In genomic region chr1:240295811-240296210, GRCh38 we compare ENCODE assay signal across 27 cellular contexts.
DNase-seq lines count a peak whose midpoint lies in the region; ATAC-seq, FAIRE-seq and TF ChIP-seq lines count a peak whose summit lies in the region.
"Had no signal": no experiment of that assay in that cellular context is flagged by ENCODE, and none has a peak within 500 bp of the region (broad histone marks: within the 10 kb centered on the region; RNA-seq: fewer than 3 reads in every experiment).

No MANE protein-coding gene starts in this region.

- no TSS peak for BruUV-seq in GM12878 (replicated peaks; lab: Mats Ljungman, UMichigan)

- intact Hi-C loops in GM12878 (cut with micrococcal nuclease; ENCODE audit: unreplicated experiment), result no loop called here

- H3K79me2 ChIP-seq in GM12878 (ENCODE audit: control insufficient read depth, insufficient read depth, low read length), result no peaks in the 10 kb centered on the region

- TF ChIP-seq EP300 in GM12878 (IDR thresholded peaks at IDR 0.05; ENCODE audit: borderline replicate concordance in 1 of 2, control insufficient read depth in 1 of 2, low read depth in 2 of 2, low read length in 2 of 2), result no peak

- RAD21 ChIA-PET in GM12878 (lab: Charles Lee; ENCODE audit: unreplicated experiment), result no interaction called here

- 8% methylated on average over 2 of the region's 2 CpGs for WGBS in GM12878 (ENCODE audit: insufficient coverage, insufficient replicate concordance, low lambda C conversion rate, missing lambda C conversion rate)

- no peaks in the 10 kb centered on the region for H3K36me3 ChIP-seq in GM12878 (ENCODE audit: control insufficient read depth in 2 of 2, insufficient read depth in 2 of 2, low read length in 1 of 2)
- H3K36me3 ChIP-seq: lower lobe of right lung, stomach, tibial artery had no signal

- H4K20me1 ChIP-seq in GM12878 (ENCODE audit: control insufficient read depth, insufficient read depth), result no peaks in the 10 kb centered on the region

- TF ChIP-seq POLR2A in GM12878 (IDR thresholded peaks at IDR 0.05; ENCODE audit: low read depth, low read length), result no peak

- in situ Hi-C loops in GM12878 (cut with MboI), result no loop called here

- no peaks in the 10 kb centered on the region for H3K9me3 ChIP-seq in GM12878 (replicated peaks; ENCODE audit: control insufficient read depth, insufficient read depth, low read length)
- H3K9me3 ChIP-seq: lower lobe of right lung, stomach, tibial artery had no signal

- no peak overlapping the region for H3K9ac ChIP-seq in GM12878 (ENCODE audit: control insufficient read depth, insufficient read depth, low read length)

- CTCF ChIA-PET in GM12878 (lab: Yijun Ruan, JAX), result interaction anchor here (0.8 kb wide), 1 partner anchor 13 kb away, joined by 3 read pairs; no protein-coding TSS in a partner anchor

- no peak for TF ChIP-seq RAD21 in GM12878 (IDR thresholded peaks at IDR 0.05; ENCODE audit: insufficient read depth, low read depth, low read length)

- POLR2A ChIA-PET in GM12878 (lab: Charles Lee), result interaction anchor here (0.7 kb wide), 1 partner anchor 1203 kb away, joined by 9 read pairs; no protein-coding TSS in a partner anchor

- H3K27me3 ChIP-seq in GM12878 (replicated peaks in 1 of 2; ENCODE audit: control insufficient read depth in 2 of 2, insufficient read depth in 2 of 2, low read length in 1 of 2), result no peaks in the 10 kb centered on the region
- H3K27me3 ChIP-seq: stomach, tibial artery had no signal

- no peak overlapping the region for H3K27ac ChIP-seq in GM12878 (ENCODE audit: control insufficient read depth, insufficient read depth)
- H3K27ac ChIP-seq: lower lobe of right lung, stomach, tibial artery, WERI-Rb-1 had no signal

- FAIRE-seq in GM12878 (lab: Jason Lieb, UNC), result no peak
- FAIRE-seq: HepG2, small intestine had no signal

- no peak overlapping the region for H3K4me2 ChIP-seq in GM12878 (ENCODE audit: control insufficient read depth, insufficient read depth)

- SMC1A ChIA-PET in GM12878 (lab: Charles Lee; ENCODE audit: uncharacterized antibody, unreplicated experiment), result no interaction called here

- no peaks in the 10 kb centered on the region for H3K4me1 ChIP-seq in GM12878 (ENCODE audit: control insufficient read depth, insufficient read depth, low read length)
- H3K4me1 ChIP-seq: lower lobe of right lung, stomach, tibial artery had no signal

- TF ChIP-seq CTCF in GM12878 (IDR thresholded peaks at IDR 0.05 in 2 of 3, conservative IDR thresholded peaks at IDR 0.05 in 1 of 3; ENCODE audit: control insufficient read depth in 2 of 3, extremely low read depth in 1 of 3, insufficient read depth in 1 of 3, low read depth in 3 of 3, low read length in 3 of 3), result no peak

- DNase-seq in EH (ENCODE audit: low read depth), result peak; percentile 14
- peak; percentile 63 for DNase-seq in HCEC 1CT
- no peak for DNase-seq in GM12878 (ENCODE audit: low read depth, low spot score)
- DNase-seq in NCI-H146 treated with DMSO at 0.1 percent for 48 hours (lab: John Stamatoyannopoulos, UW; ENCODE audit: unreplicated experiment), result no peak
- no peak for DNase-seq in AG08396 (ENCODE audit: low spot score)
- no peak for DNase-seq in activated CD4-positive, alpha-beta T cell treated with anti-CD3 and anti-CD28 coated beads for 1 hour
- DNase-seq: activated CD4-positive, alpha-beta T cell treated with anti-CD3 and anti-CD28 coated beads, Interleukin-2, amount 10 ng/mL, durations not matched to agents 7 days and 5 days; activated naive CD8-positive, alpha-beta T cell treated with anti-CD3 and anti-CD28 coated beads, Interleukin-2, amount 50 U/mL, for 24 hours; activated T-cell treated with anti-CD3 and anti-CD28 coated beads, Interleukin-2, amount 50 U/mL, for 24 hours; CD4-positive, alpha-beta T cell; glutamatergic neuron; kidney glomerular epithelial cell; lower lobe of right lung; natural killer cell; NCI-H1092 treated with DMSO at 0.1 percent for 48 hours; NCI-H2029; NCI-H526 treated with DMSO at 0.1 percent for 48 hours; occipital lobe; small intestine; stimulated activated CD4-positive, alpha-beta T cell treated with anti-CD3 and anti-CD28 coated beads, Interleukin-2, amount 100 ng/mL, for 24 hours; stomach; T1000; tibial artery; WERI-Rb-1 had no signal

- no peak overlapping the region for H2AFZ ChIP-seq in GM12878 (ENCODE audit: control insufficient read depth, low read depth, low read length)

- no peak overlapping the region for H3K4me3 ChIP-seq in GM12878
- H3K4me3 ChIP-seq: lower lobe of right lung, stomach, tibial artery had no signal

- peak; percentile 57 for ATAC-seq in HG03521 (IDR thresholded peaks at IDR 0.05; ENCODE audit: unreplicated experiment)
- ATAC-seq in GM12878, result peak; percentile 74
- ATAC-seq in GM21825 (IDR thresholded peaks at IDR 0.05; ENCODE audit: unreplicated experiment), result no peak
- ATAC-seq: activated naive CD8-positive, alpha-beta T cell treated with anti-CD3 and anti-CD28 coated beads, Interleukin-2, amount 50 U/mL, for 24 hours; HepG2; lower lobe of right lung; natural killer cell had no signal

TF ChIP-seq in GM12878, 131 proteins besides CTCF, POLR2A, EP300 and RAD21 (continues in another document):
- TF ChIP-seq POU2F2 (IDR thresholded peaks at IDR 0.05; ENCODE audit: borderline replicate concordance, low read depth, low read length) (no peak), RAD51 (IDR thresholded peaks at IDR 0.05) (no peak), IRF4 (IDR thresholded peaks at IDR 0.05; ENCODE audit: low read depth, low read length) (no peak), E2F8 (IDR thresholded peaks at IDR 0.05; ENCODE audit: low read depth, partially characterized antibody) (no peak), SIX5 (IDR thresholded peaks at IDR 0.05; ENCODE audit: low read depth, low read length, severe bottlenecking) (no peak), RUNX3 (IDR thresholded peaks at IDR 0.05; ENCODE audit: low read length) (no peak), TCF7 (IDR thresholded peaks at IDR 0.05; ENCODE audit: borderline replicate concordance) (no peak), CREM (IDR thresholded peaks at IDR 0.05; ENCODE audit: low read depth) (no peak)
- TF ChIP-seq, protein P1, sequence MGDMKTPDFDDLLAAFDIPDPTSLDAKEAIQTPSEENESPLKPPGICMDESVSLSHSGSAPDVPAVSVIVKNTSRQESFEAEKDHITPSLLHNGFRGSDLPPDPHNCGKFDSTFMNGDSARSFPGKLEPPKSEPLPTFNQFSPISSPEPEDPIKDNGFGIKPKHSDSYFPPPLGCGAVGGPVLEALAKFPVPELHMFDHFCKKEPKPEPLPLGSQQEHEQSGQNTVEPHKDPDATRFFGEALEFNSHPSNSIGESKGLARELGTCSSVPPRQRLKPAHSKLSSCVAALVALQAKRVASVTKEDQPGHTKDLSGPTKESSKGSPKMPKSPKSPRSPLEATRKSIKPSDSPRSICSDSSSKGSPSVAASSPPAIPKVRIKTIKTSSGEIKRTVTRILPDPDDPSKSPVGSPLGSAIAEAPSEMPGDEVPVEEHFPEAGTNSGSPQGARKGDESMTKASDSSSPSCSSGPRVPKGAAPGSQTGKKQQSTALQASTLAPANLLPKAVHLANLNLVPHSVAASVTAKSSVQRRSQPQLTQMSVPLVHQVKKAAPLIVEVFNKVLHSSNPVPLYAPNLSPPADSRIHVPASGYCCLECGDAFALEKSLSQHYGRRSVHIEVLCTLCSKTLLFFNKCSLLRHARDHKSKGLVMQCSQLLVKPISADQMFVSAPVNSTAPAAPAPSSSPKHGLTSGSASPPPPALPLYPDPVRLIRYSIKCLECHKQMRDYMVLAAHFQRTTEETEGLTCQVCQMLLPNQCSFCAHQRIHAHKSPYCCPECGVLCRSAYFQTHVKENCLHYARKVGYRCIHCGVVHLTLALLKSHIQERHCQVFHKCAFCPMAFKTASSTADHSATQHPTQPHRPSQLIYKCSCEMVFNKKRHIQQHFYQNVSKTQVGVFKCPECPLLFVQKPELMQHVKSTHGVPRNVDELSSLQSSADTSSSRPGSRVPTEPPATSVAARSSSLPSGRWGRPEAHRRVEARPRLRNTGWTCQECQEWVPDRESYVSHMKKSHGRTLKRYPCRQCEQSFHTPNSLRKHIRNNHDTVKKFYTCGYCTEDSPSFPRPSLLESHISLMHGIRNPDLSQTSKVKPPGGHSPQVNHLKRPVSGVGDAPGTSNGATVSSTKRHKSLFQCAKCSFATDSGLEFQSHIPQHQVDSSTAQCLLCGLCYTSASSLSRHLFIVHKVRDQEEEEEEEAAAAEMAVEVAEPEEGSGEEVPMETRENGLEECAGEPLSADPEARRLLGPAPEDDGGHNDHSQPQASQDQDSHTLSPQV (IDR thresholded peaks at IDR 0.05), result no peak
- TF ChIP-seq, protein P2, sequence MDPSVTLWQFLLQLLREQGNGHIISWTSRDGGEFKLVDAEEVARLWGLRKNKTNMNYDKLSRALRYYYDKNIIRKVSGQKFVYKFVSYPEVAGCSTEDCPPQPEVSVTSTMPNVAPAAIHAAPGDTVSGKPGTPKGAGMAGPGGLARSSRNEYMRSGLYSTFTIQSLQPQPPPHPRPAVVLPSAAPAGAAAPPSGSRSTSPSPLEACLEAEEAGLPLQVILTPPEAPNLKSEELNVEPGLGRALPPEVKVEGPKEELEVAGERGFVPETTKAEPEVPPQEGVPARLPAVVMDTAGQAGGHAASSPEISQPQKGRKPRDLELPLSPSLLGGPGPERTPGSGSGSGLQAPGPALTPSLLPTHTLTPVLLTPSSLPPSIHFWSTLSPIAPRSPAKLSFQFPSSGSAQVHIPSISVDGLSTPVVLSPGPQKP (IDR thresholded peaks at IDR 0.05; ENCODE audit: low read depth, low read length), result no peak

Comparison
In these comparisons a context has a peak if more than half of its experiments do, and no peak if none do; other contexts are left out.
1. DNase-seq: peak in EH (single experiment) and HCEC 1CT (single experiment); none in GM12878 (single experiment), NCI-H146 treated with DMSO at 0.1 percent for 48 hours (single experiment), AG08396 (single experiment) and activated CD4-positive, alpha-beta T cell treated with anti-CD3 and anti-CD28 coated beads for 1 hour (single experiment).